ENCODE assay signal across 1 cellular context in genomic region chr16:75566040-75566888, GRCh38.
TF ChIP-seq lines count a peak whose summit lies in the region.

A gene with protein sequence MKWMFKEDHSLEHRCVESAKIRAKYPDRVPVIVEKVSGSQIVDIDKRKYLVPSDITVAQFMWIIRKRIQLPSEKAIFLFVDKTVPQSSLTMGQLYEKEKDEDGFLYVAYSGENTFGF (plus strand): TSS chr16:75566379. CDS start chr16:75566487, 108 bp downstream.

TF ChIP-seq in HepG2, 621 proteins besides CTCF, POLR2A, EP300 and RAD21 (continued from another document and continues in another):
- TF ChIP-seq CHCHD3 (CRISPR knock-in tag; IDR thresholded peaks at IDR 0.05) (peak; percentile 42; the same call in 1 of the 2 replicates), GPN1 (CRISPR knock-in tag; IDR thresholded peaks at IDR 0.05; ENCODE audit: borderline replicate concordance) (no peak), RBAK (CRISPR knock-in tag; IDR thresholded peaks at IDR 0.05) (no peak), PAF1 (CRISPR knock-in tag; IDR thresholded peaks at IDR 0.05) (no peak), ZNF232 (CRISPR knock-in tag; IDR thresholded peaks at IDR 0.05; ENCODE audit: borderline replicate concordance) (no peak), ZNF142 (CRISPR knock-in tag; IDR thresholded peaks at IDR 0.05) (peak; percentile 71), E2F1 (CRISPR knock-in tag; IDR thresholded peaks at IDR 0.05) (peak; percentile 84), PRMT3 (CRISPR knock-in tag; IDR thresholded peaks at IDR 0.05; ENCODE audit: borderline replicate concordance, low read depth) (no peak), BRD4 (CRISPR knock-in tag; IDR thresholded peaks at IDR 0.05) (no peak; the same call in 1 of the 2 replicates), KLF9 (CRISPR knock-in tag; IDR thresholded peaks at IDR 0.05; ENCODE audit: low read depth) (peak; percentile 76; the same call in 1 of the 2 replicates), SALL1 (CRISPR knock-in tag; IDR thresholded peaks at IDR 0.05) (peak; percentile 84), TCF7 (IDR thresholded peaks at IDR 0.05; ENCODE audit: low read depth) (no peak), ZNF230 (CRISPR knock-in tag; IDR thresholded peaks at IDR 0.05) (no peak), NR2F1 (CRISPR knock-in tag; IDR thresholded peaks at IDR 0.05) (no peak), ZSCAN12 (CRISPR knock-in tag; IDR thresholded peaks at IDR 0.05) (no peak), TARDBP (CRISPR knock-in tag; IDR thresholded peaks at IDR 0.05) (peak; percentile 38; the same call in 1 of the 2 replicates), ZNF749 (CRISPR knock-in tag; IDR thresholded peaks at IDR 0.05; ENCODE audit: borderline replicate concordance) (peak; percentile 77; the same call in 1 of the 2 replicates), KDM5A (IDR thresholded peaks at IDR 0.05; ENCODE audit: borderline replicate concordance, low read length) (peak; percentile 87), GFI1 (CRISPR knock-in tag; IDR thresholded peaks at IDR 0.05; ENCODE audit: borderline replicate concordance) (peak; percentile 53; the same call in 1 of the 2 replicates), ZKSCAN8 (CRISPR knock-in tag; IDR thresholded peaks at IDR 0.05; ENCODE audit: borderline replicate concordance) (no peak), POLR2G (IDR thresholded peaks at IDR 0.05; ENCODE audit: low read depth, low read length) (peak; percentile 84), ELF1 (CRISPR knock-in tag; IDR thresholded peaks at IDR 0.05) (peak; percentile 59), GATAD2A (CRISPR knock-in tag; IDR thresholded peaks at IDR 0.05) (no peak), SPEN (CRISPR knock-in tag; IDR thresholded peaks at IDR 0.05; ENCODE audit: low read depth) (peak; percentile 84), ZNF326 (CRISPR knock-in tag; IDR thresholded peaks at IDR 0.05; ENCODE audit: borderline replicate concordance) (no peak), ZNF432 (CRISPR knock-in tag; IDR thresholded peaks at IDR 0.05; ENCODE audit: borderline replicate concordance) (no peak), ZIK1 (CRISPR knock-in tag; IDR thresholded peaks at IDR 0.05; ENCODE audit: borderline replicate concordance, low read depth) (no peak), MAF1 (CRISPR knock-in tag; IDR thresholded peaks at IDR 0.05; ENCODE audit: borderline replicate concordance) (peak; percentile 89; the same call in 1 of the 2 replicates), ZNF883 (CRISPR knock-in tag; IDR thresholded peaks at IDR 0.05; ENCODE audit: not compliant biosample characterization) (peak; percentile 80), ETV6 (CRISPR knock-in tag; conservative IDR thresholded peaks at IDR 0.05) (no peak), TCF7L2 (IDR thresholded peaks at IDR 0.05; ENCODE audit: low read depth, low read length) (no peak), ZNF12 (CRISPR knock-in tag; IDR thresholded peaks at IDR 0.05) (0 out of 2 replicates have a peak, but pooled peaks have one; percentile 57), ZNF33B (CRISPR knock-in tag; IDR thresholded peaks at IDR 0.05) (0 out of 2 replicates have a peak, but pooled peaks have one; percentile 55)
- TF ChIP-seq, protein P1, sequence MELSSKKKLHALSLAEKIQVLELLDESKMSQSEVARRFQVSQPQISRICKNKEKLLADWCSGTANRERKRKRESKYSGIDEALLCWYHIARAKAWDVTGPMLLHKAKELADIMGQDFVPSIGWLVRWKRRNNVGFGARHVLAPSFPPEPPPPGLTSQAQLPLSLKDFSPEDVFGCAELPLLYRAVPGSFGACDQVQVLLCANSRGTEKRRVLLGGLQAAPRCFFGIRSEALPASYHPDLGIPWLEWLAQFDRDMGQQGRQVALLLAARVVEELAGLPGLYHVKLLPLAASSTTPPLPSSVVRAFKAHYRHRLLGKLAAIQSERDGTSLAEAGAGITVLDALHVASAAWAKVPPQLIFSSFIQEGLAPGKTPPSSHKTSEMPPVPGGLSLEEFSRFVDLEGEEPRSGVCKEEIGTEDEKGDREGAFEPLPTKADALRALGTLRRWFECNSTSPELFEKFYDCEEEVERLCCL (CRISPR knock-in tag; IDR thresholded peaks at IDR 0.05; ENCODE audit: borderline replicate concordance) = peak; percentile 87; the same call in 1 of the 2 replicates
- TF ChIP-seq, protein P2, sequence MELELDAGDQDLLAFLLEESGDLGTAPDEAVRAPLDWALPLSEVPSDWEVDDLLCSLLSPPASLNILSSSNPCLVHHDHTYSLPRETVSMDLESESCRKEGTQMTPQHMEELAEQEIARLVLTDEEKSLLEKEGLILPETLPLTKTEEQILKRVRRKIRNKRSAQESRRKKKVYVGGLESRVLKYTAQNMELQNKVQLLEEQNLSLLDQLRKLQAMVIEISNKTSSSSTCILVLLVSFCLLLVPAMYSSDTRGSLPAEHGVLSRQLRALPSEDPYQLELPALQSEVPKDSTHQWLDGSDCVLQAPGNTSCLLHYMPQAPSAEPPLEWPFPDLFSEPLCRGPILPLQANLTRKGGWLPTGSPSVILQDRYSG (CRISPR knock-in tag; IDR thresholded peaks at IDR 0.05) = no peak
- TF ChIP-seq, protein P3, sequence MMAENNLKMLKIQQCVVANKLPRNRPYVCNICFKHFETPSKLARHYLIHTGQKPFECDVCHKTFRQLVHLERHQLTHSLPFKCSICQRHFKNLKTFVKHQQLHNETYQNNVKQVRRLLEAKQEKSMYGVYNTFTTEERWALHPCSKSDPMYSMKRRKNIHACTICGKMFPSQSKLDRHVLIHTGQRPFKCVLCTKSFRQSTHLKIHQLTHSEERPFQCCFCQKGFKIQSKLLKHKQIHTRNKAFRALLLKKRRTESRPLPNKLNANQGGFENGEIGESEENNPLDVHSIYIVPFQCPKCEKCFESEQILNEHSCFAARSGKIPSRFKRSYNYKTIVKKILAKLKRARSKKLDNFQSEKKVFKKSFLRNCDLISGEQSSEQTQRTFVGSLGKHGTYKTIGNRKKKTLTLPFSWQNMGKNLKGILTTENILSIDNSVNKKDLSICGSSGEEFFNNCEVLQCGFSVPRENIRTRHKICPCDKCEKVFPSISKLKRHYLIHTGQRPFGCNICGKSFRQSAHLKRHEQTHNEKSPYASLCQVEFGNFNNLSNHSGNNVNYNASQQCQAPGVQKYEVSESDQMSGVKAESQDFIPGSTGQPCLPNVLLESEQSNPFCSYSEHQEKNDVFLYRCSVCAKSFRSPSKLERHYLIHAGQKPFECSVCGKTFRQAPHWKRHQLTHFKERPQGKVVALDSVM (CRISPR knock-in tag; IDR thresholded peaks at IDR 0.05) = peak; percentile 35; the same call in 1 of the 2 replicates
- TF ChIP-seq, protein P4, sequence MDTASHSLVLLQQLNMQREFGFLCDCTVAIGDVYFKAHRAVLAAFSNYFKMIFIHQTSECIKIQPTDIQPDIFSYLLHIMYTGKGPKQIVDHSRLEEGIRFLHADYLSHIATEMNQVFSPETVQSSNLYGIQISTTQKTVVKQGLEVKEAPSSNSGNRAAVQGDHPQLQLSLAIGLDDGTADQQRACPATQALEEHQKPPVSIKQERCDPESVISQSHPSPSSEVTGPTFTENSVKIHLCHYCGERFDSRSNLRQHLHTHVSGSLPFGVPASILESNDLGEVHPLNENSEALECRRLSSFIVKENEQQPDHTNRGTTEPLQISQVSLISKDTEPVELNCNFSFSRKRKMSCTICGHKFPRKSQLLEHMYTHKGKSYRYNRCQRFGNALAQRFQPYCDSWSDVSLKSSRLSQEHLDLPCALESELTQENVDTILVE (CRISPR knock-in tag; IDR thresholded peaks at IDR 0.05) = peak; percentile 39; the same call in 1 of the 2 replicates
- TF ChIP-seq, protein P5, sequence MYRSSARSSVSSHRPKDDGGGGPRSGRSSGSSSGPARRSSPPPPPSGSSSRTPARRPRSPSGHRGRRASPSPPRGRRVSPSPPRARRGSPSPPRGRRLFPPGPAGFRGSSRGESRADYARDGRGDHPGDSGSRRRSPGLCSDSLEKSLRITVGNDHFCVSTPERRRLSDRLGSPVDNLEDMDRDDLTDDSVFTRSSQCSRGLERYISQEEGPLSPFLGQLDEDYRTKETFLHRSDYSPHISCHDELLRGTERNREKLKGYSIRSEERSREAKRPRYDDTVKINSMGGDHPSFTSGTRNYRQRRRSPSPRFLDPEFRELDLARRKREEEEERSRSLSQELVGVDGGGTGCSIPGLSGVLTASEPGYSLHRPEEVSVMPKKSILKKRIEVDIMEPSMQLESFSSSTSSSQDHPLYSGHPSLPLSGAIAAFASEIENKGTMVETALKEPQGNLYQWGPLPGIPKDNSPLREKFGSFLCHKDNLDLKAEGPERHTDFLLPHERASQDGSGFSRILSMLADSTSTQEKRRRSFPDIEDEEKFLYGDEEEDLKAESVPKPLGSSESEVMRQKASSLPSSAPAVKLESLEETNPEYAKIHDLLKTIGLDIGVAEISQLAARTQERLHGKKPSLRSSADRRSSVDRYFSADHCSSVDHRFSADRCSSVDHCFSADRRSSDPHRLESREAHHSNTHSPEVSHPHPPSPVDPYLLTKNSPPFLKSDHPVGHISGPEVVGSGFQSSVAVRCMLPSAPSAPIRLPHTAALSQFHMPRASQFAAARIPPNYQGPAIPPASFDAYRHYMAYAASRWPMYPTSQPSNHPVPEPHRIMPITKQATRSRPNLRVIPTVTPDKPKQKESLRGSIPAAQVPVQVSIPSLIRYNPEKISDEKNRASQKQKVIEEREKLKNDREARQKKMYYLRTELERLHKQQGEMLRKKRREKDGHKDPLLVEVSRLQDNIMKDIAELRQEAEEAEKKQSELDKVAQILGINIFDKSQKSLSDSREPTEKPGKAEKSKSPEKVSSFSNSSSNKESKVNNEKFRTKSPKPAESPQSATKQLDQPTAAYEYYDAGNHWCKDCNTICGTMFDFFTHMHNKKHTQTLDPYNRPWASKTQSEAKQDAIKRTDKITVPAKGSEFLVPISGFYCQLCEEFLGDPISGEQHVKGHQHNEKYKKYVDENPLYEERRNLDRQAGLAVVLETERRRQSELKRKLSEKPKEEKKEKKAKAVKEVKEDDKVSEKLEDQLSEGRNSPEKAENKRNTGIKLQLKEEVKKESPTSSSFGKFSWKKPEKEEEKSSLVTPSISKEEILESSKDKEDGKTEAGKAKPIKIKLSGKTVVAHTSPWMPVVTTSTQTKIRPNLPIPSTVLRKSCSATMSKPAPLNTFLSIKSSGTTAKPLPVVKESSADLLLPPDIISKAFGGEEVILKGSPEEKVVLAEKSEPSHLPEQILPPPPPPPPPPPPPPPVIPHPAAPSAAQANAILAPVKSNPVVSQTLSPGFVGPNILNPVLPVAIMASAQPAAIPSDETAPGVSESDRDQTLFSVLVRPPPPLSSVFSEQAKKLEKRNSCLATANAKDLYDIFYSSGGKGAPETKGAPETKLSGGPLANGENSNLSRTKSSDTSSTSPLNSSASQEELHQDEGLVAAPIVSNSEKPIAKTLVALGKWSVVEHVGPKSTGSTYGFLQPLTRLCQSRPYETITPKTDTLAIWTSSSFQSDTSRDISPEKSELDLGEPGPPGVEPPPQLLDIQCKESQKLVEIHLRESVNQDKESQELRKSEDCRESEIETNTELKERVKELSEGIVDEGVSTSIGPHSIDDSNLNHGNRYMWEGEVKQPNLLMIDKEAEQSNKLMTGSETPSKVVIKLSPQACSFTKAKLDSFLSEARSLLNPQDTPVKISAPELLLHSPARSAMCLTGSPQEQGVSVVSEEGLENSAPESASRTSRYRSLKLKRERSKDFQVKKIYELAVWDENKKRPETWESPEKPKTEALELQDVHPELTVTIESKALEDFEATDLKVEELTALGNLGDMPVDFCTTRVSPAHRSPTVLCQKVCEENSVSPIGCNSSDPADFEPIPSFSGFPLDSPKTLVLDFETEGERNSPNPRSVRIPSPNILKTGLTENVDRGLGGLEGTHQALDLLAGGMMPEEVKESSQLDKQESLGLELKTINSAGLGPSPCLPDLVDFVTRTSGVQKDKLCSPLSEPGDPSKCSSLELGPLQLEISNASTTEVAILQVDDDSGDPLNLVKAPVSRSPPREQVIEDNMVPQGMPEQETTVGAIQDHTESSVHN (CRISPR knock-in tag; IDR thresholded peaks at IDR 0.05) = 0 out of 2 replicates have a peak, but pooled peaks have one; percentile 13
